ENCODE assay signal across 14 cellular contexts in genomic region chrY:12576278-12576677, GRCh38.
DNase-seq lines count a peak whose midpoint lies in the region; ATAC-seq lines count a peak whose summit lies in the region.
"Had no signal": no experiment of that assay in that cellular context is flagged by ENCODE, and none has a peak within 500 bp of the region (broad histone marks: within the 10 kb centered on the region; RNA-seq: fewer than 3 reads in every experiment).

No MANE protein-coding gene starts in this region.

- peak; percentile 59 for ATAC-seq in activated naive CD8-positive, alpha-beta T cell treated with anti-CD3 and anti-CD28 coated beads, Interleukin-2, amount 50 U/mL, for 24 hours
- no peak for ATAC-seq in central memory CD8-positive, alpha-beta T cell (replicated peaks; ENCODE audit: extremely low read depth, poor library complexity, severe bottlenecking)
- ATAC-seq in stimulated activated effector memory CD8-positive, alpha-beta T cell treated with anti-CD3 and anti-CD28 coated beads, Interleukin-12 subunit alpha, Interleukin-12 subunit beta, amount 100 ng/mL, for 72 hours: peak; percentile 71
- ATAC-seq in HG03095 (IDR thresholded peaks at IDR 0.05; ENCODE audit: unreplicated experiment): no peak

- no peaks in the 10 kb centered on the region for H3K36me3 Mint-ChIP-seq in activated naive CD8-positive, alpha-beta T cell treated with anti-CD3 and anti-CD28 coated beads, Interleukin-2, amount 50 U/mL, for 24 hours (ENCODE audit: low read depth)
- H3K36me3 Mint-ChIP-seq in activated naive CD8-positive, alpha-beta T cell treated with anti-CD3 and anti-CD28 coated beads for 36 hours: peaks cover 4% of the 10 kb centered on the region
- no peaks in the 10 kb centered on the region for H3K36me3 Mint-ChIP-seq in central memory CD8-positive, alpha-beta T cell (ENCODE audit: insufficient read depth)
- no peaks in the 10 kb centered on the region for H3K36me3 Mint-ChIP-seq in stimulated activated effector memory CD8-positive, alpha-beta T cell treated with anti-CD3 and anti-CD28 coated beads, Interleukin-12 subunit alpha, Interleukin-12 subunit beta, amount 100 ng/mL, for 72 hours
- H3K36me3 Mint-ChIP-seq: CD4-positive, alpha-beta memory T cell had no signal

- H3K27me3 Mint-ChIP-seq in activated naive CD8-positive, alpha-beta T cell treated with anti-CD3 and anti-CD28 coated beads, Interleukin-2, amount 50 U/mL, for 24 hours: no peaks in the 10 kb centered on the region
- H3K27me3 Mint-ChIP-seq in activated naive CD8-positive, alpha-beta T cell treated with anti-CD3 and anti-CD28 coated beads for 36 hours: no peaks in the 10 kb centered on the region
- H3K27me3 Mint-ChIP-seq in central memory CD8-positive, alpha-beta T cell: no peaks in the 10 kb centered on the region
- H3K27me3 Mint-ChIP-seq: CD4-positive, alpha-beta memory T cell had no signal

- H3K4me1 Mint-ChIP-seq in activated naive CD8-positive, alpha-beta T cell treated with anti-CD3 and anti-CD28 coated beads, Interleukin-2, amount 50 U/mL, for 24 hours: peaks cover 5% of the 10 kb centered on the region
- H3K4me1 Mint-ChIP-seq in activated naive CD8-positive, alpha-beta T cell treated with anti-CD3 and anti-CD28 coated beads for 36 hours: no peaks in the 10 kb centered on the region
- H3K4me1 Mint-ChIP-seq in central memory CD8-positive, alpha-beta T cell: peaks cover 7% of the 10 kb centered on the region
- peaks cover 7% of the 10 kb centered on the region for H3K4me1 Mint-ChIP-seq in stimulated activated effector memory CD8-positive, alpha-beta T cell treated with anti-CD3 and anti-CD28 coated beads, Interleukin-12 subunit alpha, Interleukin-12 subunit beta, amount 100 ng/mL, for 72 hours
- H3K4me1 Mint-ChIP-seq: CD4-positive, alpha-beta memory T cell; H9 had no signal

- no peak overlapping the region for H3K27ac Mint-ChIP-seq in activated naive CD8-positive, alpha-beta T cell treated with anti-CD3 and anti-CD28 coated beads, Interleukin-2, amount 50 U/mL, for 24 hours
- no peak overlapping the region for H3K27ac Mint-ChIP-seq in activated naive CD8-positive, alpha-beta T cell treated with anti-CD3 and anti-CD28 coated beads for 36 hours
- peak overlapping the region; percentile 74 for H3K27ac Mint-ChIP-seq in central memory CD8-positive, alpha-beta T cell (ENCODE audit: low read depth)
- no peak overlapping the region for H3K27ac Mint-ChIP-seq in stimulated activated effector memory CD8-positive, alpha-beta T cell treated with anti-CD3 and anti-CD28 coated beads, Interleukin-12 subunit alpha, Interleukin-12 subunit beta, amount 100 ng/mL, for 72 hours
- H3K27ac Mint-ChIP-seq: CD4-positive, alpha-beta memory T cell; H9 had no signal

- no peak for DNase-seq in activated naive CD8-positive, alpha-beta T cell treated with anti-CD3 and anti-CD28 coated beads, Interleukin-2, amount 50 U/mL, for 24 hours
- DNase-seq in activated naive CD8-positive, alpha-beta T cell treated with anti-CD3 and anti-CD28 coated beads for 36 hours: no peak
- DNase-seq in LHCN-M2 (ENCODE audit: low read depth) (peak; percentile 48), NCI-H345 treated with DMSO at 0.1 percent for 48 hours (lab: John Stamatoyannopoulos, UW; ENCODE audit: unreplicated experiment) (no peak)
- no peak for DNase-seq in central memory CD8-positive, alpha-beta T cell (ENCODE audit: low spot score in 2 of 2)
- DNase-seq in stimulated activated effector memory CD8-positive, alpha-beta T cell treated with anti-CD3 and anti-CD28 coated beads, Interleukin-12 subunit alpha, Interleukin-12 subunit beta, amount 100 ng/mL, for 72 hours (ENCODE audit: low spot score in 2 of 2): no peak
- DNase-seq in activated CD8-positive, alpha-beta memory T cell treated with anti-CD3 and anti-CD28 coated beads for 24 hours: no peak
- DNase-seq: ACHN; AML-193; CD4-positive, alpha-beta memory T cell; DMS79 treated with DMSO at 0.1 percent for 48 hours; GF-D8; H9 had no signal

- peaks cover 8% of the 10 kb centered on the region for H3K9me3 Mint-ChIP-seq in activated naive CD8-positive, alpha-beta T cell treated with anti-CD3 and anti-CD28 coated beads, Interleukin-2, amount 50 U/mL, for 24 hours
- peaks cover 3% of the 10 kb centered on the region for H3K9me3 Mint-ChIP-seq in activated naive CD8-positive, alpha-beta T cell treated with anti-CD3 and anti-CD28 coated beads for 36 hours
- no peaks in the 10 kb centered on the region for H3K9me3 Mint-ChIP-seq in central memory CD8-positive, alpha-beta T cell
- H3K9me3 Mint-ChIP-seq in stimulated activated effector memory CD8-positive, alpha-beta T cell treated with anti-CD3 and anti-CD28 coated beads, Interleukin-12 subunit alpha, Interleukin-12 subunit beta, amount 100 ng/mL, for 72 hours: no peaks in the 10 kb centered on the region
- H3K9me3 Mint-ChIP-seq: CD4-positive, alpha-beta memory T cell; H9 had no signal

- H3K4me3 Mint-ChIP-seq in activated naive CD8-positive, alpha-beta T cell treated with anti-CD3 and anti-CD28 coated beads, Interleukin-2, amount 50 U/mL, for 24 hours: no peak overlapping the region
- no peak overlapping the region for H3K4me3 Mint-ChIP-seq in activated naive CD8-positive, alpha-beta T cell treated with anti-CD3 and anti-CD28 coated beads for 36 hours
- no peak overlapping the region for H3K4me3 Mint-ChIP-seq in central memory CD8-positive, alpha-beta T cell
- no peak overlapping the region for H3K4me3 Mint-ChIP-seq in stimulated activated effector memory CD8-positive, alpha-beta T cell treated with anti-CD3 and anti-CD28 coated beads, Interleukin-12 subunit alpha, Interleukin-12 subunit beta, amount 100 ng/mL, for 72 hours
- H3K4me3 Mint-ChIP-seq: CD4-positive, alpha-beta memory T cell; H9 had no signal

Comparison
In these comparisons a context has a peak if more than half of its experiments do, and no peak if none do; other contexts are left out.
1. ATAC-seq: peak in activated naive CD8-positive, alpha-beta T cell treated with anti-CD3 and anti-CD28 coated beads, Interleukin-2, amount 50 U/mL, for 24 hours (single experiment) and stimulated activated effector memory CD8-positive, alpha-beta T cell treated with anti-CD3 and anti-CD28 coated beads, Interleukin-12 subunit alpha, Interleukin-12 subunit beta, amount 100 ng/mL, for 72 hours (single experiment); none in central memory CD8-positive, alpha-beta T cell (single experiment) and HG03095 (single experiment).